8 cellular contexts compared by ENCODE assay signal in the genomic region with DNA sequence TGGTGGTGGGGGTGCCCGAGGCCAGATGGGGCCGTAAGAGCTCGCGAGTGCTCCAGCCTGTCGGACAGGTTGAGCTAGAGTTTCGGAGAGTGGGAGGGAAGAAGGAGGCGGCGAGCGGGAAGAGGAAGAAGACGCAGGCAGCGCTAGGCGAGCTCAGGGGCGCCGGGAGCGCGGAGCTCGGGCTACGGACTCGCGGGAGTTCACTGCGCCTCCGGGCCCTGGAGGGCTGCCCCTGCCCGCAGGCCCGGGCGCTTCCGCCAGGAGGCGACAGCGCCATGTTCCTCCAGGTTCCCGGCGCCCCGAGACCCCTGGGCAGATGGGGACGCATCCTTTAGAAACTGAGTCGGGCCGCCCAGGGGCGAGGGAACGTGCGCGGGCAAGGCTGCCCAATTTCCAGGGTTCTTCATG. TPM values are rescaled to one million over a fixed set of nuclear protein-coding genes. Genes with fewer than 3 reads are reported as not detected.
A peak's percentile ranks its signal among the peaks of the same experiment; 100 is the strongest.
DNase-seq lines count a peak whose midpoint lies in the region; ATAC-seq and TF ChIP-seq lines count a peak whose summit lies in the region.

No MANE protein-coding gene starts in this region.

- no peak for DNase-seq in AG09309 (ENCODE audit: low read depth)
- DNase-seq in T1000 (lab: John Stamatoyannopoulos, UW): peak; percentile 75
- DNase-seq in foreskin keratinocyte: peak; percentile 85 to 92
- DNase-seq in renal cortical epithelial cell (ENCODE audit: low read depth): peak; percentile 11
- no peak for DNase-seq in GDM1 (lab: John Stamatoyannopoulos, UW)
- no peak for DNase-seq in NAMALWA (ENCODE audit: low spot score)

- H3K4me1 ChIP-seq in HEK293 (ENCODE audit: control insufficient read depth, insufficient read depth, low read length): 0 out of 2 replicates have a peak, but pooled peaks cover 2% of the 10 kb centered on the region
- H3K4me1 ChIP-seq in foreskin keratinocyte: peaks cover 3% of the 10 kb centered on the region

- CTCF ChIA-PET in HEK293 (lab: Yijun Ruan, JAX): interaction anchor here (0.6 to 1.9 kb wide), 15 partner anchors 27 to 658 kb away, joined by 3 to 9 read pairs (median 3); no protein-coding TSS in a partner anchor

- peaks cover 11% of the 10 kb centered on the region for H3K27me3 ChIP-seq in foreskin keratinocyte

- peaks cover 0 to 37% of the 10 kb centered on the region in 2 experiments; a peak in 1 of 3 replicates for H3K36me3 ChIP-seq in HEK293 (ENCODE audit: control insufficient read depth in 2 of 2, insufficient read depth in 1 of 2, low read length in 2 of 2)

- peak overlapping the region; percentile 84 for H3K4me3 ChIP-seq in AG09309 (ENCODE audit: control insufficient read depth, low read depth, low read length)
- H3K4me3 ChIP-seq in HEK293 (ENCODE audit: low read depth, low read length): peak overlapping the region; percentile 78

- peak; percentile 83 for ATAC-seq in foreskin keratinocyte
- ATAC-seq in HG02884 (IDR thresholded peaks at IDR 0.05; ENCODE audit: unreplicated experiment): no peak

- no peaks in the 10 kb centered on the region for H3K9me3 ChIP-seq in HEK293 (ENCODE audit: control insufficient read depth, insufficient read depth, low read depth, low read length)

- peak; percentile 72 for TF ChIP-seq CTCF in AG09309 (IDR thresholded peaks at IDR 0.05; ENCODE audit: control insufficient read depth, insufficient read depth, low read depth, low read length, missing control alignments)
- peak; percentile 81 for TF ChIP-seq CTCF in HEK293 (tag by site-specific recombination; IDR thresholded peaks at IDR 0.05)
- peak; percentile 96 for TF ChIP-seq CTCF in foreskin keratinocyte (conservative IDR thresholded peaks at IDR 0.05)

- H3K27ac ChIP-seq in HEK293 (ENCODE audit: extremely low read depth, low read depth, low read length): peak overlapping the region; percentile 47
- peak overlapping the region; percentile 70 for H3K27ac ChIP-seq in foreskin keratinocyte

- POLR2A ChIA-PET in HEK293 (lab: Yijun Ruan, JAX): interaction anchor here (1.0 to 1.3 kb wide), 2 partner anchors 238 to 1067 kb away, joined by 3 read pairs; a partner anchor contains a TSS

TF ChIP-seq in HEK293, 187 proteins besides CTCF, POLR2A, EP300 and RAD21 (continues in another document):
- TF ChIP-seq ZNF169 (tag by site-specific recombination; IDR thresholded peaks at IDR 0.05) (no peak), ZNF571 (tag by site-specific recombination; IDR thresholded peaks at IDR 0.05) (no peak), BCL11B (tag by site-specific recombination; IDR thresholded peaks at IDR 0.05; ENCODE audit: low read depth) (no peak), SETDB1 (IDR thresholded peaks at IDR 0.05; ENCODE audit: insufficient read length, low read length) (no peak), KLF10 (tag by site-specific recombination; IDR thresholded peaks at IDR 0.05) (no peak), ZNF394 (tag by site-specific recombination; IDR thresholded peaks at IDR 0.05; ENCODE audit: borderline replicate concordance) (no peak), ZNF302 (tag by site-specific recombination; IDR thresholded peaks at IDR 0.05; ENCODE audit: low read depth) (no peak), MEIS1 (CRISPR knock-in tag; IDR thresholded peaks at IDR 0.05; ENCODE audit: borderline replicate concordance) (no peak), ZNF629 (tag by site-specific recombination; IDR thresholded peaks at IDR 0.05) (no peak; the same call in 1 of the 2 replicates), ZXDB (tag by site-specific recombination; IDR thresholded peaks at IDR 0.05) (peak; percentile 56; the same call in 1 of the 2 replicates), ZNF37A (tag by site-specific recombination; IDR thresholded peaks at IDR 0.05) (no peak), SALL2 (tag by site-specific recombination; IDR thresholded peaks at IDR 0.05; ENCODE audit: borderline replicate concordance) (no peak), GLI4 (tag by site-specific recombination; IDR thresholded peaks at IDR 0.05) (no peak), ZNF561 (tag by site-specific recombination; IDR thresholded peaks at IDR 0.05; ENCODE audit: borderline replicate concordance) (no peak), ZNF366 (tag by site-specific recombination; conservative IDR thresholded peaks at IDR 0.05) (peak; percentile 54; the same call in 1 of the 2 replicates), ZNF501 (tag by site-specific recombination; IDR thresholded peaks at IDR 0.05) (no peak), GLI2 (tag by site-specific recombination; IDR thresholded peaks at IDR 0.05; ENCODE audit: borderline replicate concordance, low read depth) (no peak), HOXD13 (CRISPR knock-in tag; IDR thresholded peaks at IDR 0.05; ENCODE audit: borderline replicate concordance) (no peak), ZBTB48 (tag by site-specific recombination; IDR thresholded peaks at IDR 0.05) (peak; percentile 37), SCRT2 (tag by site-specific recombination; IDR thresholded peaks at IDR 0.05) (no peak), RBAK (tag by site-specific recombination; IDR thresholded peaks at IDR 0.05) (no peak), ZNF549 (tag by site-specific recombination; IDR thresholded peaks at IDR 0.05) (no peak), ZNF626 (tag by site-specific recombination; IDR thresholded peaks at IDR 0.05) (no peak), ZFP3 (tag by site-specific recombination; IDR thresholded peaks at IDR 0.05; ENCODE audit: low read depth) (no peak), ZNF76 (tag by site-specific recombination; IDR thresholded peaks at IDR 0.05; ENCODE audit: borderline replicate concordance, low read depth) (no peak), ZNF843 (tag by site-specific recombination; IDR thresholded peaks at IDR 0.05) (no peak)
- TF ChIP-seq, protein P1, sequence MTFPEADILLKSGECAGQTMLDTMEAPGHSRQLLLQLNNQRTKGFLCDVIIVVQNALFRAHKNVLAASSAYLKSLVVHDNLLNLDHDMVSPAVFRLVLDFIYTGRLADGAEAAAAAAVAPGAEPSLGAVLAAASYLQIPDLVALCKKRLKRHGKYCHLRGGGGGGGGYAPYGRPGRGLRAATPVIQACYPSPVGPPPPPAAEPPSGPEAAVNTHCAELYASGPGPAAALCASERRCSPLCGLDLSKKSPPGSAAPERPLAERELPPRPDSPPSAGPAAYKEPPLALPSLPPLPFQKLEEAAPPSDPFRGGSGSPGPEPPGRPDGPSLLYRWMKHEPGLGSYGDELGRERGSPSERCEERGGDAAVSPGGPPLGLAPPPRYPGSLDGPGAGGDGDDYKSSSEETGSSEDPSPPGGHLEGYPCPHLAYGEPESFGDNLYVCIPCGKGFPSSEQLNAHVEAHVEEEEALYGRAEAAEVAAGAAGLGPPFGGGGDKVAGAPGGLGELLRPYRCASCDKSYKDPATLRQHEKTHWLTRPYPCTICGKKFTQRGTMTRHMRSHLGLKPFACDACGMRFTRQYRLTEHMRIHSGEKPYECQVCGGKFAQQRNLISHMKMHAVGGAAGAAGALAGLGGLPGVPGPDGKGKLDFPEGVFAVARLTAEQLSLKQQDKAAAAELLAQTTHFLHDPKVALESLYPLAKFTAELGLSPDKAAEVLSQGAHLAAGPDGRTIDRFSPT (tag by site-specific recombination; IDR thresholded peaks at IDR 0.05): no peak
- TF ChIP-seq, protein P2, sequence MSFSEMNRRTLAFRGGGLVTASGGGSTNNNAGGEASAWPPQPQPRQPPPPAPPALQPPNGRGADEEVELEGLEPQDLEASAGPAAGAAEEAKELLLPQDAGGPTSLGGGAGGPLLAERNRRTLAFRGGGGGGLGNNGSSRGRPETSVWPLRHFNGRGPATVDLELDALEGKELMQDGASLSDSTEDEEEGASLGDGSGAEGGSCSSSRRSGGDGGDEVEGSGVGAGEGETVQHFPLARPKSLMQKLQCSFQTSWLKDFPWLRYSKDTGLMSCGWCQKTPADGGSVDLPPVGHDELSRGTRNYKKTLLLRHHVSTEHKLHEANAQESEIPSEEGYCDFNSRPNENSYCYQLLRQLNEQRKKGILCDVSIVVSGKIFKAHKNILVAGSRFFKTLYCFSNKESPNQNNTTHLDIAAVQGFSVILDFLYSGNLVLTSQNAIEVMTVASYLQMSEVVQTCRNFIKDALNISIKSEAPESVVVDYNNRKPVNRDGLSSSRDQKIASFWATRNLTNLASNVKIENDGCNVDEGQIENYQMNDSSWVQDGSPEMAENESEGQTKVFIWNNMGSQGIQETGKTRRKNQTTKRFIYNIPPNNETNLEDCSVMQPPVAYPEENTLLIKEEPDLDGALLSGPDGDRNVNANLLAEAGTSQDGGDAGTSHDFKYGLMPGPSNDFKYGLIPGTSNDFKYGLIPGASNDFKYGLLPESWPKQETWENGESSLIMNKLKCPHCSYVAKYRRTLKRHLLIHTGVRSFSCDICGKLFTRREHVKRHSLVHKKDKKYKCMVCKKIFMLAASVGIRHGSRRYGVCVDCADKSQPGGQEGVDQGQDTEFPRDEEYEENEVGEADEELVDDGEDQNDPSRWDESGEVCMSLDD (tag by site-specific recombination; IDR thresholded peaks at IDR 0.05): peak; percentile 79
- TF ChIP-seq, protein P3, sequence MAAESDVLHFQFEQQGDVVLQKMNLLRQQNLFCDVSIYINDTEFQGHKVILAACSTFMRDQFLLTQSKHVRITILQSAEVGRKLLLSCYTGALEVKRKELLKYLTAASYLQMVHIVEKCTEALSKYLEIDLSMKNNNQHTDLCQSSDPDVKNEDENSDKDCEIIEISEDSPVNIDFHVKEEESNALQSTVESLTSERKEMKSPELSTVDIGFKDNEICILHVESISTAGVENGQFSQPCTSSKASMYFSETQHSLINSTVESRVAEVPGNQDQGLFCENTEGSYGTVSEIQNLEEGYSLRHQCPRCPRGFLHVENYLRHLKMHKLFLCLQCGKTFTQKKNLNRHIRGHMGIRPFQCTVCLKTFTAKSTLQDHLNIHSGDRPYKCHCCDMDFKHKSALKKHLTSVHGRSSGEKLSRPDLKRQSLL (tag by site-specific recombination; IDR thresholded peaks at IDR 0.05): no peak
- TF ChIP-seq, protein P4, sequence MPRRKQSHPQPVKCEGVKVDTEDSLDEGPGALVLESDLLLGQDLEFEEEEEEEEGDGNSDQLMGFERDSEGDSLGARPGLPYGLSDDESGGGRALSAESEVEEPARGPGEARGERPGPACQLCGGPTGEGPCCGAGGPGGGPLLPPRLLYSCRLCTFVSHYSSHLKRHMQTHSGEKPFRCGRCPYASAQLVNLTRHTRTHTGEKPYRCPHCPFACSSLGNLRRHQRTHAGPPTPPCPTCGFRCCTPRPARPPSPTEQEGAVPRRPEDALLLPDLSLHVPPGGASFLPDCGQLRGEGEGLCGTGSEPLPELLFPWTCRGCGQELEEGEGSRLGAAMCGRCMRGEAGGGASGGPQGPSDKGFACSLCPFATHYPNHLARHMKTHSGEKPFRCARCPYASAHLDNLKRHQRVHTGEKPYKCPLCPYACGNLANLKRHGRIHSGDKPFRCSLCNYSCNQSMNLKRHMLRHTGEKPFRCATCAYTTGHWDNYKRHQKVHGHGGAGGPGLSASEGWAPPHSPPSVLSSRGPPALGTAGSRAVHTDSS (tag by site-specific recombination; IDR thresholded peaks at IDR 0.05): no peak

RNA-seq across cellular contexts. Expression of a gene that starts 1.0 kb away (rescaled TPM):
- total RNA-seq in foreskin keratinocyte (16.3 and 16.4 TPM in 2 replicates), renal cortical epithelial cell (0.35 TPM in 1 of 2 replicates, not detected in the other)
- polyA plus RNA-seq in foreskin keratinocyte: 7.7 and 9.3 TPM in 2 replicates

Comparison
In these comparisons a context has a peak if more than half of its experiments do, and no peak if none do; other contexts are left out.
1. DNase-seq: peak in T1000 (single experiment), foreskin keratinocyte (2 of 2) and renal cortical epithelial cell (single experiment); none in AG09309 (single experiment), GDM1 (single experiment) and NAMALWA (single experiment).
2. RNA of a gene that starts 1.0 kb away (total RNA-seq): 16.3 to 16.4 TPM in foreskin keratinocyte; 0.35 TPM in renal cortical epithelial cell; every median in the first group is over 10 times any median in the second.
3. Peak in every context shown above with its lines, with median percentiles within 50 percentile points of each other: CTCF ChIP-seq.